ENCODE assay signal across 1 cellular context in genomic region chr22:29553391-29554224, GRCh38.
TF ChIP-seq lines count a peak whose summit lies in the region.

Gene THOC5, minus strand, starts transcription at chr22:29553757. Its CDS starts 4,610 bp downstream, at chr22:29549147.

TF ChIP-seq in WTC11, 78 proteins besides CTCF, POLR2A, EP300 and RAD21 (continued from another document):
- no peak for TF ChIP-seq ZNF281 (CRISPR knock-in tag; IDR thresholded peaks at IDR 0.05)
- TF ChIP-seq RELA (CRISPR knock-in tag; IDR thresholded peaks at IDR 0.05; ENCODE audit: borderline replicate concordance): no peak
- no peak for TF ChIP-seq E2F1 (CRISPR knock-in tag; IDR thresholded peaks at IDR 0.05)
- no peak for TF ChIP-seq ZNF263 (CRISPR knock-in tag; IDR thresholded peaks at IDR 0.05; ENCODE audit: low read depth)
- no peak for TF ChIP-seq SMAD3 (CRISPR knock-in tag; IDR thresholded peaks at IDR 0.05; ENCODE audit: borderline replicate concordance)
- no peak for TF ChIP-seq ZNF425 (CRISPR knock-in tag; conservative IDR thresholded peaks at IDR 0.05)
- no peak for TF ChIP-seq JUN (CRISPR knock-in tag; IDR thresholded peaks at IDR 0.05)
- peak; percentile 73; the same call in 1 of the 2 replicates for TF ChIP-seq ARID4B (CRISPR knock-in tag; IDR thresholded peaks at IDR 0.05; ENCODE audit: borderline replicate concordance)
- peak; percentile 68; the same call in 1 of the 2 replicates for TF ChIP-seq SP1 (CRISPR knock-in tag; conservative IDR thresholded peaks at IDR 0.05)
- TF ChIP-seq TEAD4 (CRISPR knock-in tag; IDR thresholded peaks at IDR 0.05): no peak
- TF ChIP-seq ERG (CRISPR knock-in tag; IDR thresholded peaks at IDR 0.05): 0 out of 2 replicates have a peak, but pooled peaks have one; percentile 19
- peak; percentile 94 for TF ChIP-seq MAX (CRISPR knock-in tag; IDR thresholded peaks at IDR 0.05)
- no peak for TF ChIP-seq SMAD4 (CRISPR knock-in tag; IDR thresholded peaks at IDR 0.05)
- no peak for TF ChIP-seq ZNF423 (CRISPR knock-in tag; IDR thresholded peaks at IDR 0.05)
- TF ChIP-seq ZNF671 (CRISPR knock-in tag; IDR thresholded peaks at IDR 0.05): no peak
